In the genomic region with DNA sequence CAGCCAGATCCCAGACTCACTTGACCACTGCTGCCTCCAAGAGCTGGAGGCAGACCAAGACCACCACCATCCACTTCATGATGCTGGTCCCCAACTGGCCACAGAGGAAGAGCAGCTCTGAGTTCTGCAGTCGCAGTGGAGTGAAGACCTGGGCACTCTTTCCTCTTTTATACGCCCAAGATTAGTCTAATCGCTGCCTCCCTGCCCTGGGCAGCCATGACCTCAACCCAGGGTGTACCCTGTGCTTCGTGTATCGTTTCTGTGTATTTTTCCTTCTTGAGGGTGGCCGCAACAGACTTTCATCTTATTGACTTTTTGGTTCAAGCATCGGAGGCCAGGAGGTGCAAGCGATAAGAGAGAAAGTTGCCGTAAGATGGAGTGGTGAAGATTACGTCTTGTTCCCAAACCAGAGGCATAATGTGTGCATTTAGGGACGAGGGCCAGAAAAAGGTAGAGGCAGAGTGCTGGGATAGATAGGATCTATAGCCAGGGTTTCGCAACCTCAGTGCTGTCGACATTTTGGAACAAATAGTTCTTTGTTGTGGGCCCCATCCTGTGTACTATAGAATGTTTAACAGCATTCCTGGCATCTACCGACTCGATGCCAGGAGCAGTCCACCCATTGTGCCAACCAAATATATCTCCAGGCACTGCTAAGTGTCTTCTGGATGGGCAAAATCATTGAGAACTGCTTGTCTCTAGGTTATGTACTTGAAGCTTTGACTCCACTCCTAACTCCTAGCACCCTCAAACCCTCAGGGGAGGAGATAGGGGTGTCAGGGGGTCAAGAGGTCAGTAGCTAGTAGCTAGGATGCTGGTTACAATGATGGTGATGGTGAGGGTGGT, we compare ENCODE assay signal across 1 cellular context.
A peak's percentile ranks its signal among the peaks of the same experiment; 100 is the strongest.
TF ChIP-seq lines count a peak whose summit lies in the region.

A gene (minus strand): TSS at position 142 of the 846 bp plus-strand sequence. CDS start 63 bp downstream, at position 79.

TF ChIP-seq in HepG2, 621 proteins besides CTCF, POLR2A, EP300 and RAD21 (continued from another document and continues in another):
- TF ChIP-seq, protein P1, sequence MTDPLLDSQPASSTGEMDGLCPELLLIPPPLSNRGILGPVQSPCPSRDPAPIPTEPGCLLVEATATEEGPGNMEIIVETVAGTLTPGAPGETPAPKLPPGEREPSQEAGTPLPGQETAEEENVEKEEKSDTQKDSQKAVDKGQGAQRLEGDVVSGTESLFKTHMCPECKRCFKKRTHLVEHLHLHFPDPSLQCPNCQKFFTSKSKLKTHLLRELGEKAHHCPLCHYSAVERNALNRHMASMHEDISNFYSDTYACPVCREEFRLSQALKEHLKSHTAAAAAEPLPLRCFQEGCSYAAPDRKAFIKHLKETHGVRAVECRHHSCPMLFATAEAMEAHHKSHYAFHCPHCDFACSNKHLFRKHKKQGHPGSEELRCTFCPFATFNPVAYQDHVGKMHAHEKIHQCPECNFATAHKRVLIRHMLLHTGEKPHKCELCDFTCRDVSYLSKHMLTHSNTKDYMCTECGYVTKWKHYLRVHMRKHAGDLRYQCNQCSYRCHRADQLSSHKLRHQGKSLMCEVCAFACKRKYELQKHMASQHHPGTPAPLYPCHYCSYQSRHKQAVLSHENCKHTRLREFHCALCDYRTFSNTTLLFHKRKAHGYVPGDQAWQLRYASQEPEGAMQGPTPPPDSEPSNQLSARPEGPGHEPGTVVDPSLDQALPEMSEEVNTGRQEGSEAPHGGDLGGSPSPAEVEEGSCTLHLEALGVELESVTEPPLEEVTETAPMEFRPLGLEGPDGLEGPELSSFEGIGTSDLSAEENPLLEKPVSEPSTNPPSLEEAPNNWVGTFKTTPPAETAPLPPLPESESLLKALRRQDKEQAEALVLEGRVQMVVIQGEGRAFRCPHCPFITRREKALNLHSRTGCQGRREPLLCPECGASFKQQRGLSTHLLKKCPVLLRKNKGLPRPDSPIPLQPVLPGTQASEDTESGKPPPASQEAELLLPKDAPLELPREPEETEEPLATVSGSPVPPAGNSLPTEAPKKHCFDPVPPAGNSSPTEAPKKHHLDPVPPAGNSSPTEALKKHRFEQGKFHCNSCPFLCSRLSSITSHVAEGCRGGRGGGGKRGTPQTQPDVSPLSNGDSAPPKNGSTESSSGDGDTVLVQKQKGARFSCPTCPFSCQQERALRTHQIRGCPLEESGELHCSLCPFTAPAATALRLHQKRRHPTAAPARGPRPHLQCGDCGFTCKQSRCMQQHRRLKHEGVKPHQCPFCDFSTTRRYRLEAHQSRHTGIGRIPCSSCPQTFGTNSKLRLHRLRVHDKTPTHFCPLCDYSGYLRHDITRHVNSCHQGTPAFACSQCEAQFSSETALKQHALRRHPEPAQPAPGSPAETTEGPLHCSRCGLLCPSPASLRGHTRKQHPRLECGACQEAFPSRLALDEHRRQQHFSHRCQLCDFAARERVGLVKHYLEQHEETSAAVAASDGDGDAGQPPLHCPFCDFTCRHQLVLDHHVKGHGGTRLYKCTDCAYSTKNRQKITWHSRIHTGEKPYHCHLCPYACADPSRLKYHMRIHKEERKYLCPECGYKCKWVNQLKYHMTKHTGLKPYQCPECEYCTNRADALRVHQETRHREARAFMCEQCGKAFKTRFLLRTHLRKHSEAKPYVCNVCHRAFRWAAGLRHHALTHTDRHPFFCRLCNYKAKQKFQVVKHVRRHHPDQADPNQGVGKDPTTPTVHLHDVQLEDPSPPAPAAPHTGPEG (CRISPR knock-in tag; IDR thresholded peaks at IDR 0.05): peak; percentile 81; the same call in 1 of the 2 replicates
- TF ChIP-seq TSC22D2 (CRISPR knock-in tag; IDR thresholded peaks at IDR 0.05; ENCODE audit: borderline replicate concordance) (no peak), SPEN (CRISPR knock-in tag; IDR thresholded peaks at IDR 0.05; ENCODE audit: low read depth) (no peak; the same call in 1 of the 2 replicates), ZNF496 (CRISPR knock-in tag; IDR thresholded peaks at IDR 0.05; ENCODE audit: insufficient replicate concordance) (no peak), GATA4 (IDR thresholded peaks at IDR 0.05; ENCODE audit: borderline replicate concordance, low read depth) (peak; percentile 98), ZNF263 (CRISPR knock-in tag; IDR thresholded peaks at IDR 0.05) (peak; percentile 86), MATR3 (CRISPR knock-in tag; IDR thresholded peaks at IDR 0.05) (no peak), JDP2 (CRISPR knock-in tag; IDR thresholded peaks at IDR 0.05; ENCODE audit: borderline replicate concordance) (no peak), MTF1 (CRISPR knock-in tag; IDR thresholded peaks at IDR 0.05) (no peak), ZBTB42 (CRISPR knock-in tag; IDR thresholded peaks at IDR 0.05) (no peak), IKZF4 (CRISPR knock-in tag; IDR thresholded peaks at IDR 0.05; ENCODE audit: borderline replicate concordance, low read depth, not compliant biosample characterization) (no peak), ZNF883 (CRISPR knock-in tag; IDR thresholded peaks at IDR 0.05; ENCODE audit: not compliant biosample characterization) (no peak), KDM2A (CRISPR knock-in tag; IDR thresholded peaks at IDR 0.05; ENCODE audit: borderline replicate concordance, low read depth) (peak; percentile 55; the same call in 1 of the 2 replicates), RARA (CRISPR knock-in tag; IDR thresholded peaks at IDR 0.05) (peak; percentile 80), MED1 (CRISPR knock-in tag; IDR thresholded peaks at IDR 0.05) (peak; percentile 80), RNF2 (conservative IDR thresholded peaks at IDR 0.05; ENCODE audit: low read depth) (no peak), KDM6A (CRISPR knock-in tag; IDR thresholded peaks at IDR 0.05; ENCODE audit: low read depth) (peak; percentile 72), ZNF326 (CRISPR knock-in tag; IDR thresholded peaks at IDR 0.05; ENCODE audit: borderline replicate concordance) (no peak), FOXP1 (IDR thresholded peaks at IDR 0.05) (0 out of 2 replicates have a peak, but pooled peaks have one; percentile 36), FOXP1 (CRISPR knock-in tag; IDR thresholded peaks at IDR 0.05) (peak; percentile 76; the same call in 1 of the 2 replicates), TARDBP (CRISPR knock-in tag; IDR thresholded peaks at IDR 0.05) (peak; percentile 79), SIX1 (CRISPR knock-in tag; IDR thresholded peaks at IDR 0.05; ENCODE audit: borderline replicate concordance) (peak; percentile 74), PTBP1 (IDR thresholded peaks at IDR 0.05; ENCODE audit: low read depth, low read length, poor library complexity, severe bottlenecking) (no peak), GPN1 (CRISPR knock-in tag; IDR thresholded peaks at IDR 0.05; ENCODE audit: borderline replicate concordance) (0 out of 2 replicates have a peak, but pooled peaks have one; percentile 58), NCOA5 (CRISPR knock-in tag; IDR thresholded peaks at IDR 0.05) (no peak), ZNF713 (CRISPR knock-in tag; IDR thresholded peaks at IDR 0.05) (no peak), MBNL3 (CRISPR knock-in tag; conservative IDR thresholded peaks at IDR 0.05) (no peak), ZNF703 (CRISPR knock-in tag; IDR thresholded peaks at IDR 0.05; ENCODE audit: borderline replicate concordance) (no peak), ZNF572 (CRISPR knock-in tag; IDR thresholded peaks at IDR 0.05) (no peak), REXO4 (CRISPR knock-in tag; IDR thresholded peaks at IDR 0.05; ENCODE audit: borderline replicate concordance) (no peak)
- TF ChIP-seq, protein P2, sequence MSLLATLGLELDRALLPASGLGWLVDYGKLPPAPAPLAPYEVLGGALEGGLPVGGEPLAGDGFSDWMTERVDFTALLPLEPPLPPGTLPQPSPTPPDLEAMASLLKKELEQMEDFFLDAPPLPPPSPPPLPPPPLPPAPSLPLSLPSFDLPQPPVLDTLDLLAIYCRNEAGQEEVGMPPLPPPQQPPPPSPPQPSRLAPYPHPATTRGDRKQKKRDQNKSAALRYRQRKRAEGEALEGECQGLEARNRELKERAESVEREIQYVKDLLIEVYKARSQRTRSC (CRISPR knock-in tag; IDR thresholded peaks at IDR 0.05; ENCODE audit: low read depth): no peak
- TF ChIP-seq, protein P3, sequence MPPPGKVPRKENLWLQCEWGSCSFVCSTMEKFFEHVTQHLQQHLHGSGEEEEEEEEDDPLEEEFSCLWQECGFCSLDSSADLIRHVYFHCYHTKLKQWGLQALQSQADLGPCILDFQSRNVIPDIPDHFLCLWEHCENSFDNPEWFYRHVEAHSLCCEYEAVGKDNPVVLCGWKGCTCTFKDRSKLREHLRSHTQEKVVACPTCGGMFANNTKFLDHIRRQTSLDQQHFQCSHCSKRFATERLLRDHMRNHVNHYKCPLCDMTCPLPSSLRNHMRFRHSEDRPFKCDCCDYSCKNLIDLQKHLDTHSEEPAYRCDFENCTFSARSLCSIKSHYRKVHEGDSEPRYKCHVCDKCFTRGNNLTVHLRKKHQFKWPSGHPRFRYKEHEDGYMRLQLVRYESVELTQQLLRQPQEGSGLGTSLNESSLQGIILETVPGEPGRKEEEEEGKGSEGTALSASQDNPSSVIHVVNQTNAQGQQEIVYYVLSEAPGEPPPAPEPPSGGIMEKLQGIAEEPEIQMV (CRISPR knock-in tag; IDR thresholded peaks at IDR 0.05; ENCODE audit: low read depth): 0 out of 2 replicates have a peak, but pooled peaks have one; percentile 77
- TF ChIP-seq, protein P4, sequence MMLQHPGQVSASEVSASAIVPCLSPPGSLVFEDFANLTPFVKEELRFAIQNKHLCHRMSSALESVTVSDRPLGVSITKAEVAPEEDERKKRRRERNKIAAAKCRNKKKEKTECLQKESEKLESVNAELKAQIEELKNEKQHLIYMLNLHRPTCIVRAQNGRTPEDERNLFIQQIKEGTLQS (CRISPR knock-in tag; IDR thresholded peaks at IDR 0.05): no peak; the same call in 1 of the 2 replicates
- TF ChIP-seq, protein P5, sequence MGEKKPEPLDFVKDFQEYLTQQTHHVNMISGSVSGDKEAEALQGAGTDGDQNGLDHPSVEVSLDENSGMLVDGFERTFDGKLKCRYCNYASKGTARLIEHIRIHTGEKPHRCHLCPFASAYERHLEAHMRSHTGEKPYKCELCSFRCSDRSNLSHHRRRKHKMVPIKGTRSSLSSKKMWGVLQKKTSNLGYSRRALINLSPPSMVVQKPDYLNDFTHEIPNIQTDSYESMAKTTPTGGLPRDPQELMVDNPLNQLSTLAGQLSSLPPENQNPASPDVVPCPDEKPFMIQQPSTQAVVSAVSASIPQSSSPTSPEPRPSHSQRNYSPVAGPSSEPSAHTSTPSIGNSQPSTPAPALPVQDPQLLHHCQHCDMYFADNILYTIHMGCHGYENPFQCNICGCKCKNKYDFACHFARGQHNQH (CRISPR knock-in tag; IDR thresholded peaks at IDR 0.05): peak; percentile 54; the same call in 1 of the 2 replicates
- TF ChIP-seq, protein P6, sequence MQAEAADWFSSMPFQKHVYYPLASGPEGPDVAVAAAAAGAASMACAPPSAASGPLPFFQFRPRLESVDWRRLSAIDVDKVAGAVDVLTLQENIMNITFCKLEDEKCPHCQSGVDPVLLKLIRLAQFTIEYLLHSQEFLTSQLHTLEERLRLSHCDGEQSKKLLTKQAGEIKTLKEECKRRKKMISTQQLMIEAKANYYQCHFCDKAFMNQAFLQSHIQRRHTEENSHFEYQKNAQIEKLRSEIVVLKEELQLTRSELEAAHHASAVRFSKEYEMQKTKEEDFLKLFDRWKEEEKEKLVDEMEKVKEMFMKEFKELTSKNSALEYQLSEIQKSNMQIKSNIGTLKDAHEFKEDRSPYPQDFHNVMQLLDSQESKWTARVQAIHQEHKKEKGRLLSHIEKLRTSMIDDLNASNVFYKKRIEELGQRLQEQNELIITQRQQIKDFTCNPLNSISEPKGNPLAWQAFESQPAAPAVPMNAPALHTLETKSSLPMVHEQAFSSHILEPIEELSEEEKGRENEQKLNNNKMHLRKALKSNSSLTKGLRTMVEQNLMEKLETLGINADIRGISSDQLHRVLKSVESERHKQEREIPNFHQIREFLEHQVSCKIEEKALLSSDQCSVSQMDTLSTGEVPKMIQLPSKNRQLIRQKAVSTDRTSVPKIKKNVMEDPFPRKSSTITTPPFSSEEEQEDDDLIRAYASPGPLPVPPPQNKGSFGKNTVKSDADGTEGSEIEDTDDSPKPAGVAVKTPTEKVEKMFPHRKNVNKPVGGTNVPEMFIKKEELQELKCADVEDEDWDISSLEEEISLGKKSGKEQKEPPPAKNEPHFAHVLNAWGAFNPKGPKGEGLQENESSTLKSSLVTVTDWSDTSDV (CRISPR knock-in tag; IDR thresholded peaks at IDR 0.05): no peak
- TF ChIP-seq, protein P7, sequence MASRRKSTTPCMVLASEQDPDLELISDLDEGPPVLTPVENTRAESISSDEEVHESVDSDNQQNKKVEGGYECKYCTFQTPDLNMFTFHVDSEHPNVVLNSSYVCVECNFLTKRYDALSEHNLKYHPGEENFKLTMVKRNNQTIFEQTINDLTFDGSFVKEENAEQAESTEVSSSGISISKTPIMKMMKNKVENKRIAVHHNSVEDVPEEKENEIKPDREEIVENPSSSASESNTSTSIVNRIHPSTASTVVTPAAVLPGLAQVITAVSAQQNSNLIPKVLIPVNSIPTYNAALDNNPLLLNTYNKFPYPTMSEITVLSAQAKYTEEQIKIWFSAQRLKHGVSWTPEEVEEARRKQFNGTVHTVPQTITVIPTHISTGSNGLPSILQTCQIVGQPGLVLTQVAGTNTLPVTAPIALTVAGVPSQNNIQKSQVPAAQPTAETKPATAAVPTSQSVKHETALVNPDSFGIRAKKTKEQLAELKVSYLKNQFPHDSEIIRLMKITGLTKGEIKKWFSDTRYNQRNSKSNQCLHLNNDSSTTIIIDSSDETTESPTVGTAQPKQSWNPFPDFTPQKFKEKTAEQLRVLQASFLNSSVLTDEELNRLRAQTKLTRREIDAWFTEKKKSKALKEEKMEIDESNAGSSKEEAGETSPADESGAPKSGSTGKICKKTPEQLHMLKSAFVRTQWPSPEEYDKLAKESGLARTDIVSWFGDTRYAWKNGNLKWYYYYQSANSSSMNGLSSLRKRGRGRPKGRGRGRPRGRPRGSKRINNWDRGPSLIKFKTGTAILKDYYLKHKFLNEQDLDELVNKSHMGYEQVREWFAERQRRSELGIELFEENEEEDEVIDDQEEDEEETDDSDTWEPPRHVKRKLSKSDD (CRISPR knock-in tag; IDR thresholded peaks at IDR 0.05; ENCODE audit: low read depth): peak; percentile 84; the same call in 1 of the 2 replicates
- TF ChIP-seq, protein P8, sequence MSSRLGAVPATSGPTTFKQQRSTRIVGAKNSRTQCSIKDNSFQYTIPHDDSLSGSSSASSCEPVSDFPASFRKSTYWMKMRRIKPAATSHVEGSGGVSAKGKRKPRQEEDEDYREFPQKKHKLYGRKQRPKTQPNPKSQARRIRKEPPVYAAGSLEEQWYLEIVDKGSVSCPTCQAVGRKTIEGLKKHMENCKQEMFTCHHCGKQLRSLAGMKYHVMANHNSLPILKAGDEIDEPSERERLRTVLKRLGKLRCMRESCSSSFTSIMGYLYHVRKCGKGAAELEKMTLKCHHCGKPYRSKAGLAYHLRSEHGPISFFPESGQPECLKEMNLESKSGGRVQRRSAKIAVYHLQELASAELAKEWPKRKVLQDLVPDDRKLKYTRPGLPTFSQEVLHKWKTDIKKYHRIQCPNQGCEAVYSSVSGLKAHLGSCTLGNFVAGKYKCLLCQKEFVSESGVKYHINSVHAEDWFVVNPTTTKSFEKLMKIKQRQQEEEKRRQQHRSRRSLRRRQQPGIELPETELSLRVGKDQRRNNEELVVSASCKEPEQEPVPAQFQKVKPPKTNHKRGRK (CRISPR knock-in tag; IDR thresholded peaks at IDR 0.05): no peak
- TF ChIP-seq, protein P9, sequence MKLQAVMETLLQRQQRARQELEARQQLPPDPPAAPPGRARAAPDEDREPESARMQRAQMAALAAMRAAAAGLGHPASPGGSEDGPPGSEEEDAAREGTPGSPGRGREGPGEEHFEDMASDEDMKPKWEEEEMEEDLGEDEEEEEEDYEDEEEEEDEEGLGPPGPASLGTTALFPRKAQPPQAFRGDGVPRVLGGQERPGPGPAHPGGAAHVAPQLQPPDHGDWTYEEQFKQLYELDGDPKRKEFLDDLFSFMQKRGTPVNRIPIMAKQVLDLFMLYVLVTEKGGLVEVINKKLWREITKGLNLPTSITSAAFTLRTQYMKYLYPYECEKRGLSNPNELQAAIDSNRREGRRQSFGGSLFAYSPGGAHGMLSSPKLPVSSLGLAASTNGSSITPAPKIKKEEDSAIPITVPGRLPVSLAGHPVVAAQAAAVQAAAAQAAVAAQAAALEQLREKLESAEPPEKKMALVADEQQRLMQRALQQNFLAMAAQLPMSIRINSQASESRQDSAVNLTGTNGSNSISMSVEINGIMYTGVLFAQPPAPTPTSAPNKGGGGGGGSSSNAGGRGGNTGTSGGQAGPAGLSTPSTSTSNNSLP (IDR thresholded peaks at IDR 0.05; ENCODE audit: low read depth, low read length): no peak
